In genomic region chr16:30088832-30089624, GRCh38 we compare ENCODE assay signal across 14 cellular contexts. TPM values are rescaled to one million over a fixed set of nuclear protein-coding genes. Genes with fewer than 3 reads are reported as not detected.
DNase-seq lines count a peak whose midpoint lies in the region; ATAC-seq, FAIRE-seq and TF ChIP-seq lines count a peak whose summit lies in the region.
"Had no signal": no experiment of that assay in that cellular context is flagged by ENCODE, and none has a peak within 500 bp of the region (broad histone marks: within the 10 kb centered on the region; RNA-seq: fewer than 3 reads in every experiment).

No MANE protein-coding gene starts in this region.

- peaks cover 14% of the 10 kb centered on the region for H3K36me3 Mint-ChIP-seq in astrocyte (ENCODE audit: low read depth, unreplicated experiment)

- H3K4me2 ChIP-seq in astrocyte (ENCODE audit: low read length): no peak overlapping the region
- H3K4me2 ChIP-seq: hepatocyte had no signal

- H3K27ac ChIP-seq in C4-2B (peak overlapping the region; percentile 68), astrocyte (ENCODE audit: low read depth, low read length) (no peak overlapping the region), neutrophil (peak overlapping the region; percentile 90)
- H3K27ac ChIP-seq: hepatocyte, parathyroid adenoma, SJSA1 had no signal

- ATAC-seq in GM19463 (IDR thresholded peaks at IDR 0.05; ENCODE audit: unreplicated experiment): no peak

- H3K36me3 ChIP-seq in astrocyte (ENCODE audit: insufficient read depth, low read length) (no peaks in the 10 kb centered on the region), neutrophil (peaks cover 41% of the 10 kb centered on the region)

- peaks cover 18% of the 10 kb centered on the region for H3K4me1 ChIP-seq in astrocyte (ENCODE audit: insufficient read depth, low read length)
- peaks cover 55 to 62% of the 10 kb centered on the region in 2 experiments for H3K4me1 ChIP-seq in neutrophil (ENCODE audit: control insufficient read depth in 1 of 2, insufficient read depth in 1 of 2, low read depth in 1 of 2, low read length in 1 of 2)

- H3K79me2 ChIP-seq in astrocyte (ENCODE audit: insufficient read depth, low read length): no peaks in the 10 kb centered on the region
- H3K79me2 ChIP-seq: hepatocyte, parathyroid adenoma had no signal

- H3K4me3 ChIP-seq in astrocyte (ENCODE audit: insufficient read depth, low read depth, low read length) (no peak overlapping the region), neutrophil (ENCODE audit: low read depth in 1 of 2, low read length in 1 of 2) (no peak overlapping the region)
- H3K4me3 ChIP-seq: hepatocyte, SJSA1 had no signal

- no peak overlapping the region for H3K4me3 Mint-ChIP-seq in astrocyte (ENCODE audit: unreplicated experiment)
- H3K4me3 Mint-ChIP-seq: mesothelial cell of epicardium had no signal

- TF ChIP-seq CTCF in C4-2B (conservative IDR thresholded peaks at IDR 0.05) (no peak), astrocyte (IDR thresholded peaks at IDR 0.05; ENCODE audit: insufficient read depth, low read depth, low read length) (no peak), neutrophil (IDR thresholded peaks at IDR 0.05) (no peak)

- peaks cover 2% of the 10 kb centered on the region for H4K20me1 ChIP-seq in astrocyte (ENCODE audit: insufficient read depth, low read length)

- no peaks in the 10 kb centered on the region for H3K27me3 ChIP-seq in astrocyte (ENCODE audit: insufficient read depth, low read length)
- H3K27me3 ChIP-seq in neutrophil: no peaks in the 10 kb centered on the region
- H3K27me3 ChIP-seq: hepatocyte, SJSA1 had no signal

- no peak for FAIRE-seq in astrocyte (lab: Jason Lieb, UNC)

- no peaks in the 10 kb centered on the region for H3K9me3 ChIP-seq in astrocyte (ENCODE audit: insufficient read depth, low read depth, low read length)
- no peaks in the 10 kb centered on the region for H3K9me3 ChIP-seq in neutrophil
- H3K9me3 ChIP-seq: SJSA1 had no signal

- peak; percentile 69 for DNase-seq in ELF-1 (ENCODE audit: low read depth, low spot score)
- DNase-seq in astrocyte (ENCODE audit: low read depth): no peak
- no peak for DNase-seq in NCI-H526 treated with DMSO at 0.1 percent for 48 hours (lab: John Stamatoyannopoulos, UW)
- DNase-seq in SKM-1 (lab: John Stamatoyannopoulos, UW; ENCODE audit: unreplicated experiment): no peak
- DNase-seq: DND-41, NCI-H1694, NCI-H446 treated with DMSO at 0.1 percent for 48 hours had no signal

- no peak overlapping the region for H3K9ac ChIP-seq in astrocyte (ENCODE audit: low read length)
- H3K9ac ChIP-seq: parathyroid adenoma had no signal

- no peaks in the 10 kb centered on the region for H3K9me3 Mint-ChIP-seq in astrocyte (ENCODE audit: unreplicated experiment)
- H3K9me3 Mint-ChIP-seq: mesothelial cell of epicardium had no signal

- no peak overlapping the region for H2AFZ ChIP-seq in astrocyte (ENCODE audit: low read depth, low read length)
- H2AFZ ChIP-seq: hepatocyte, parathyroid adenoma had no signal

- H3K4me1 Mint-ChIP-seq in astrocyte (ENCODE audit: low read depth, unreplicated experiment): peaks cover 14% of the 10 kb centered on the region

- no peaks in the 10 kb centered on the region for H3K27me3 Mint-ChIP-seq in astrocyte (ENCODE audit: low read depth, unreplicated experiment)

- H3K27ac Mint-ChIP-seq in astrocyte (ENCODE audit: unreplicated experiment): peak overlapping the region; percentile 41

RNA-seq across cellular contexts. Expression of gene TBX6, which starts 2.7 kb away (rescaled TPM):
- 0.22 and 0.27 TPM in 2 replicates for total RNA-seq in astrocyte
- total RNA-seq: SJSA1 had no signal

RNA-seq across cellular contexts. Expression of gene YPEL3, which starts 7.0 kb away (rescaled TPM):
- total RNA-seq in astrocyte: 20.5 and 25.2 TPM in 2 replicates

RNA-seq across cellular contexts. Expression of gene PPP4C, which starts 13.2 kb away (rescaled TPM):
- 140 TPM in 2 replicates for total RNA-seq in astrocyte

RNA-seq across cellular contexts. Expression of gene ALDOA, which starts 23.5 kb away (rescaled TPM):
- 1,795 and 1,830 TPM in 2 replicates for total RNA-seq in astrocyte

RNA-seq across cellular contexts. Expression of gene GDPD3, which starts 24.3 kb away (rescaled TPM):
- total RNA-seq in astrocyte: 1.8 and 3.6 TPM in 2 replicates
